In the genomic region with DNA sequence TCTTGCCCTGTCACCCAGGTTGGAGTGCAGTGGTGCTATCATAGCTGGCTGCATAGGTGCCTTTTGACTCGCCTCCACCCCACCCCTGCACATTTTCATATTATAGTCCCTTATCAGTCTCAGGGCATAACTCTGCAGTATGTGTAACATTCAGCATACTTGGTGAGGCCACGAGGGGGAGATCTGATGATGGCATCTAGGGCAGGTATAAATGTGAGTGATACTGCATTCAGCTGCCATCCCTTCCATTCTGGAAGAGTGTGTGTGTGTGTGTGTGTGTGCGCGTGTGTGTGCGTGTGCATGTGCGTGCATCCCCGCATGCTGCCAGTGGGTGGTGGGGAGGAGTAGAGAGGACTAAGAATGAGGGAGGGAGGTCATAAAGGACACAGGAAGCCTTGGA, we compare ENCODE assay signal across 8 cellular contexts.
DNase-seq lines count a peak whose midpoint lies in the region; ATAC-seq and TF ChIP-seq lines count a peak whose summit lies in the region.

No MANE protein-coding gene starts in this region.

- H3K27ac Mint-ChIP-seq in neural crest cell (ENCODE audit: unreplicated experiment): no peak overlapping the region

- no peaks in the 10 kb centered on the region for H3K9me3 Mint-ChIP-seq in neural crest cell

- ATAC-seq in GM18907 (IDR thresholded peaks at IDR 0.05; ENCODE audit: unreplicated experiment) (peak; percentile 45), HG02840 (IDR thresholded peaks at IDR 0.05; ENCODE audit: low FRiP score, unreplicated experiment) (no peak), HG02970 (IDR thresholded peaks at IDR 0.05; ENCODE audit: low FRiP score, unreplicated experiment) (no peak), GM18873 (IDR thresholded peaks at IDR 0.05; ENCODE audit: low FRiP score, unreplicated experiment) (no peak)

- H3K4me1 Mint-ChIP-seq in neural crest cell: peaks cover 50% of the 10 kb centered on the region

- peak; percentile 85 to 88 for DNase-seq in NCI-H526 (lab: John Stamatoyannopoulos, UW)
- DNase-seq in activated naive CD8-positive, alpha-beta T cell treated with anti-CD3 and anti-CD28 coated beads, Interleukin-2, amount 50 U/mL, for 16 hours (ENCODE audit: low read depth, low spot score): peak; percentile 9
- DNase-seq in neural crest cell (ENCODE audit: low read depth, low spot score): no peak
- no peak for DNase-seq in globus pallidus (ENCODE audit: low spot score)

- peak; percentile 14 for TF ChIP-seq CTCF in neural crest cell (conservative IDR thresholded peaks at IDR 0.05)

- no peak overlapping the region for H3K4me3 Mint-ChIP-seq in neural crest cell

- no peaks in the 10 kb centered on the region for H3K27me3 Mint-ChIP-seq in neural crest cell (ENCODE audit: low read depth)

- peaks cover 2% of the 10 kb centered on the region for H3K36me3 Mint-ChIP-seq in neural crest cell (ENCODE audit: low read depth)

Comparison
In these comparisons a context has a peak if more than half of its experiments do, and no peak if none do; other contexts are left out.
1. DNase-seq: peak in NCI-H526 (2 of 2) and activated naive CD8-positive, alpha-beta T cell treated with anti-CD3 and anti-CD28 coated beads, Interleukin-2, amount 50 U/mL, for 16 hours (single experiment); none in neural crest cell (single experiment) and globus pallidus (single experiment).